8 cellular contexts compared by ENCODE assay signal in the genomic region with DNA sequence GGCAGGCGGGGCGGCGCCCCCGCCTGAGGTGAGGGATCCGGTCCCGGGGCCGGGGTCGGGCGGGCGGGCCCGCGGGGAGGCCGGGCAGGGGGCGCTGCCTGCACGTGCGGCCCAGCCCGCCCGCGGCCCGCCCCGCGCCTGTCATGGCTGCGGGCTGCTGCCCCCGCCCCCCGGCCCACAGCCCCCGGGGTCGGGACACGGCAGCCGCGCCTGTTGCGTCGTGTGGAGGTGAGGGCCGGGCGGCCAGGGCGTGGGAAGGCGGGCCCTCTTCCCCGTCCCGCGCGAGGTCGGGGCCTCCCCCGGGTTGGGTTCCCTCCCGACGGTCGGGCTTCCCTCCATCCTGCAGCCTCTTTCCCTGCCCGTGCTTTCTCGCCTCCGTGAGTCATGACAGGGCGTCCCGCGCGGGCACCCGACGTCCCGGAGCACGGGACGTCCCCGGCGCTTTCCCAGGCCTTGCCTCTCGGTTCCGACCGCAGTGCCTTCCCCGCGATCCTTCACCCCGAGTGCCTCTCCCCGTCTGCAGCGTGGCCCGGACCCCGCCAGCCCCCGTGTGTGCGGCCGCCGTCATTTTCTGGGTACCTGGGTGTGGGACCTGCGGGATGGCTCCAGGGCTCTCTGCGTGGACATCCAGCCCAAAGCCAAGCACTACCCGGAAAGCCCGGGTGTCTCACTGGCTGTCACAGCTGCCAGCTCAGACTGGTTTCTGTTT.
DNase-seq lines count a peak whose midpoint lies in the region; ATAC-seq and TF ChIP-seq lines count a peak whose summit lies in the region.

No MANE protein-coding gene starts in this region.

- TF ChIP-seq CTCF in GM06990 (IDR thresholded peaks at IDR 0.05; ENCODE audit: insufficient read depth, low read length, poor library complexity, severe bottlenecking): no peak

- peak; percentile 17 for ATAC-seq in HG02623 (IDR thresholded peaks at IDR 0.05; ENCODE audit: unreplicated experiment)

- peak overlapping the region; percentile 90 for H3K4me3 ChIP-seq in GM06990 (replicated peaks; ENCODE audit: low read depth, low read length)
- H3K4me3 ChIP-seq in SJCRH30: peak overlapping the region; percentile 81

- H3K36me3 Mint-ChIP-seq in activated naive CD4-positive, alpha-beta T cell treated with anti-CD3 and anti-CD28 coated beads, Interleukin-2, amount 10 ng/mL, durations not matched to agents 7 days and 5 days: peaks cover 3% of the 10 kb centered on the region

- peaks cover 3% of the 10 kb centered on the region; the same call in 1 of the 2 replicates for H3K4me1 ChIP-seq in SJCRH30

- H3K27ac Mint-ChIP-seq in activated naive CD4-positive, alpha-beta T cell treated with anti-CD3 and anti-CD28 coated beads, Interleukin-2, amount 10 ng/mL, durations not matched to agents 7 days and 5 days: peak overlapping the region; percentile 91

- H3K27me3 Mint-ChIP-seq in activated naive CD4-positive, alpha-beta T cell treated with anti-CD3 and anti-CD28 coated beads, Interleukin-2, amount 10 ng/mL, durations not matched to agents 7 days and 5 days: peaks cover 7% of the 10 kb centered on the region

- peak overlapping the region; percentile 63 for H3K27ac ChIP-seq in SJCRH30

- peaks cover 13% of the 10 kb centered on the region for H3K4me1 Mint-ChIP-seq in activated naive CD4-positive, alpha-beta T cell treated with anti-CD3 and anti-CD28 coated beads, Interleukin-2, amount 10 ng/mL, durations not matched to agents 7 days and 5 days

- H3K9me3 Mint-ChIP-seq in activated naive CD4-positive, alpha-beta T cell treated with anti-CD3 and anti-CD28 coated beads, Interleukin-2, amount 10 ng/mL, durations not matched to agents 7 days and 5 days: no peaks in the 10 kb centered on the region

- peak; percentile 72 for DNase-seq in GM06990 (ENCODE audit: extremely low read depth, insufficient read length)
- DNase-seq in SJCRH30: peak; percentile 62
- peak; percentile 66 for DNase-seq in activated naive CD4-positive, alpha-beta T cell treated with anti-CD3 and anti-CD28 coated beads, Interleukin-2, amount 10 ng/mL, durations not matched to agents 7 days and 5 days
- DNase-seq in glomerular visceral epithelial cell (ENCODE audit: extremely low spot score): peak; percentile 52
- peak; percentile 22 for DNase-seq in occipital lobe (lab: John Stamatoyannopoulos, UW)
- DNase-seq in superior temporal gyrus (ENCODE audit: extremely low spot score): peak; percentile 12
- no peak for DNase-seq in NCI-H128 (lab: John Stamatoyannopoulos, UW; ENCODE audit: unreplicated experiment)

- H3K27me3 ChIP-seq in GM06990 (replicated peaks; ENCODE audit: control insufficient read depth, insufficient read depth, low read length) (no peaks in the 10 kb centered on the region), SJCRH30 (no peaks in the 10 kb centered on the region)

- H3K4me3 Mint-ChIP-seq in activated naive CD4-positive, alpha-beta T cell treated with anti-CD3 and anti-CD28 coated beads, Interleukin-2, amount 10 ng/mL, durations not matched to agents 7 days and 5 days: peak overlapping the region; percentile 90

- no peaks in the 10 kb centered on the region for H3K36me3 ChIP-seq in GM06990 (ENCODE audit: control insufficient read depth, insufficient read depth, low read length)
- no peaks in the 10 kb centered on the region for H3K36me3 ChIP-seq in SJCRH30

- CTCF ChIA-PET in activated naive CD4-positive, alpha-beta T cell treated with anti-CD3 and anti-CD28 coated beads, Interleukin-2, amount 10 ng/mL, durations not matched to agents 7 days and 5 days (lab: Charles Lee): no interaction called here

- H3K9me3 ChIP-seq in SJCRH30 (replicated peaks): no peaks in the 10 kb centered on the region
